ENCODE assay signal across 12 cellular contexts in the genomic region with DNA sequence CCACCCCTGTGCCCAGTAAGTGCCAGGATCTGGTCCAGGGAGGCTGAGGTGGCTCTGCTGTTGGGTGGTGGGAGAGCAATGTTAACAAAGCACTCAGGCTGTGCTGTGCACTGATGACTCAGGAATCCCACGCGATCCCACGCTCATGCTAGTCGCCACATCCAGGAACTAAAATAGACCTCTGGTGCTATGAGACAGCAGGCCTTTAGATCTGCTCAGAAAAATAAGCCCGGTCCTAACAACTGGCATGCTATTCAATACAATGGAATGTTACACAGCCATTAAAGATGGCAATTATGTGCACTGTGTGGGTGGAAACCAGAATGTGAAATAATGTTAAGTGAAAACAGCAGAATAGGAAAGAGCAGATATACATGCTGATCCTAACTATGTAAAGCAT. TPM values are rescaled to one million over a fixed set of nuclear protein-coding genes. Genes with fewer than 3 reads are reported as not detected.
DNase-seq lines count a peak whose midpoint lies in the region; ATAC-seq and TF ChIP-seq lines count a peak whose summit lies in the region.
"Had no signal": no experiment of that assay in that cellular context is flagged by ENCODE, and none has a peak within 500 bp of the region (broad histone marks: within the 10 kb centered on the region; RNA-seq: fewer than 3 reads in every experiment).

No MANE protein-coding gene starts in this region.

- TF ChIP-seq CTCF in foreskin keratinocyte (conservative IDR thresholded peaks at IDR 0.05) (no peak), upper lobe of right lung (IDR thresholded peaks at IDR 0.05) (no peak)

- H3K4me3 ChIP-seq in upper lobe of right lung: no peak overlapping the region

- H3K27me3 ChIP-seq in foreskin keratinocyte (no peaks in the 10 kb centered on the region), upper lobe of right lung (no peaks in the 10 kb centered on the region)

- intact Hi-C loops in upper lobe of right lung (cut with DNase I): no loop called here

- DNase-seq in activated T-cell treated with anti-CD3 and anti-CD28 coated beads for 24 hours (ENCODE audit: low read depth) (peak; percentile 2), UCSD-AML1 (lab: John Stamatoyannopoulos, UW; ENCODE audit: unreplicated experiment) (peak; percentile 14), foreskin keratinocyte (peak; percentile 57 to 67), upper lobe of right lung (no peak)
- DNase-seq in activated T-cell treated with anti-CD3 and anti-CD28 coated beads, Interleukin-2, amount 50 U/mL, for 1 hour: no peak
- DNase-seq in stimulated activated CD8-positive, alpha-beta memory T cell treated with anti-CD3 and anti-CD28 coated beads, Interleukin-4, amount 100 ng/mL, for 48 hours: peak; percentile 50
- DNase-seq: Caco-2, RPMI8226 had no signal

- no peaks in the 10 kb centered on the region for H3K36me3 ChIP-seq in upper lobe of right lung

- H3K4me1 ChIP-seq in foreskin keratinocyte: peaks cover 22% of the 10 kb centered on the region
- H3K4me1 ChIP-seq in upper lobe of right lung: no peaks in the 10 kb centered on the region

- no peaks in the 10 kb centered on the region for H3K9me3 ChIP-seq in upper lobe of right lung
- H3K9me3 ChIP-seq: Caco-2 had no signal

- ATAC-seq in foreskin keratinocyte (peak; percentile 81), GM18511 (IDR thresholded peaks at IDR 0.05; ENCODE audit: unreplicated experiment) (no peak), GM21423 (IDR thresholded peaks at IDR 0.05; ENCODE audit: unreplicated experiment) (no peak), upper lobe of right lung (no peak)

- H3K27ac ChIP-seq in foreskin keratinocyte (no peak overlapping the region), upper lobe of right lung (no peak overlapping the region)

RNA-seq across cellular contexts. Expression of a gene that starts 26.0 kb away (rescaled TPM):
- total RNA-seq in foreskin keratinocyte (not detected in 2 replicates), upper lobe of right lung (not detected)
- polyA plus RNA-seq in foreskin keratinocyte: not detected in 2 replicates
- total RNA-seq: Caco-2, HT-29, skeletal muscle tissue had no signal

RNA-seq across cellular contexts. Expression of a gene that starts 56.4 kb away (rescaled TPM):
- total RNA-seq in foreskin keratinocyte (11.9 and 12.3 TPM in 2 replicates), upper lobe of right lung (20.9 TPM)
- 4.5 and 5.4 TPM in 2 replicates for polyA plus RNA-seq in foreskin keratinocyte

Comparison
In these comparisons a context has a peak if more than half of its experiments do, and no peak if none do; other contexts are left out.
1. DNase-seq: peak in activated T-cell treated with anti-CD3 and anti-CD28 coated beads for 24 hours (single experiment), UCSD-AML1 (single experiment), foreskin keratinocyte (2 of 2) and stimulated activated CD8-positive, alpha-beta memory T cell treated with anti-CD3 and anti-CD28 coated beads, Interleukin-4, amount 100 ng/mL, for 48 hours (single experiment); none in activated T-cell treated with anti-CD3 and anti-CD28 coated beads, Interleukin-2, amount 50 U/mL, for 1 hour (single experiment) and upper lobe of right lung (single experiment).